1 cellular context compared by ENCODE assay signal in genomic region chr1:5992814-5993552, GRCh38.
TF ChIP-seq lines count a peak whose summit lies in the region.

No MANE protein-coding gene starts in this region.

TF ChIP-seq in K562, 482 proteins besides CTCF, POLR2A, EP300 and RAD21 (continued from another document):
- 0 out of 2 replicates have a peak, but pooled peaks have one; percentile 8 for TF ChIP-seq ELF4 (CRISPR knock-in tag; IDR thresholded peaks at IDR 0.05)
- TF ChIP-seq STAT6 (CRISPR knock-in tag; IDR thresholded peaks at IDR 0.05) = no peak
- TF ChIP-seq WHSC1 (IDR thresholded peaks at IDR 0.05; ENCODE audit: low read length) = no peak
- TF ChIP-seq ZBTB8A (IDR thresholded peaks at IDR 0.05; ENCODE audit: partially characterized antibody) = no peak
- TF ChIP-seq GABPB1 (CRISPR knock-in tag; IDR thresholded peaks at IDR 0.05) = no peak; the same call in 1 of the 2 replicates
- TF ChIP-seq THAP12 (CRISPR knock-in tag; IDR thresholded peaks at IDR 0.05) = peak; percentile 20; the same call in 1 of the 2 replicates
- TF ChIP-seq POLR2B (IDR thresholded peaks at IDR 0.05; ENCODE audit: low read depth, partially characterized antibody) = no peak
- no peak for TF ChIP-seq FOXA3 (CRISPR knock-in tag; conservative IDR thresholded peaks at IDR 0.05 in 1 of 2, IDR thresholded peaks at IDR 0.05 in 1 of 2)
- no peak for TF ChIP-seq ZNF830 (CRISPR knock-in tag; IDR thresholded peaks at IDR 0.05)
- TF ChIP-seq E2F4 (CRISPR knock-in tag; IDR thresholded peaks at IDR 0.05; ENCODE audit: low read depth) = no peak
- no peak for TF ChIP-seq THRAP3 (IDR thresholded peaks at IDR 0.05; ENCODE audit: borderline replicate concordance)
- TF ChIP-seq MCM2 (IDR thresholded peaks at IDR 0.05; ENCODE audit: low read depth) = no peak
